ENCODE assay signal across 16 cellular contexts in the genomic region with DNA sequence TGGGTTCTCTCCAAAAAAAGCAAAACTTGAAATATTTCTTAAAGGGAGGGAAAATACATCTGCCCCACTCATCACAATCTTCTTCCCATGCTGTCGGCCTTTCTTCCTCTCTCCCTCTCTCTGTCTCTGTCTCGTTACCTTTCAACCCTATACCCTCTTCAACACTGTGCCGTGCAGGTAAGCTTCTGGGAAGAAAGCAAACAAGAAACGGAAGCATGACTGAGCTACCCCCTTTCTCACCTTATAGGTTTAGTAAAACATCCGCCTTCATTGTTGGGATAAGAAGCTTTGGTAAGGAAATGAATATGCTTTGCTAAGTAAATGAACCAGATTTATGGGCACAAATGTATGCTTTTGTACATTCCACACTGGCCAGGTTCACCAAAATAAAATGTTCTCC.
"Had no signal": no experiment of that assay in that cellular context is flagged by ENCODE, and none has a peak within 500 bp of the region (broad histone marks: within the 10 kb centered on the region; RNA-seq: fewer than 3 reads in every experiment).

No MANE protein-coding gene starts in this region.

- H3K9me3 Mint-ChIP-seq: activated naive CD4-positive, alpha-beta T cell treated with anti-CD3 and anti-CD28 coated beads, Interleukin-2, amount 50 U/mL, for 24 hours; memory B cell; naive thymus-derived CD8-positive, alpha-beta T cell; stimulated activated naive B cell treated with anti-CD40 and anti-IgM and Interleukin-4, amounts not matched to agents 10 μg/mL and 1 μg/mL and 100 μg/mL, for 72 hours had no signal

- H3K27me3 ChIP-seq: cardiac muscle cell, pancreas had no signal

- DNase-seq: activated CD4-positive, alpha-beta T cell treated with anti-CD3 and anti-CD28 coated beads for 1 hour; activated gamma-delta T cell; dorsolateral prefrontal cortex; erythroblast; foreskin melanocyte; glutamatergic neuron; naive thymus-derived CD8-positive, alpha-beta T cell; pancreas; spleen; stimulated activated naive B cell treated with anti-CD40 and anti-IgM and Interleukin-4, amounts not matched to agents 10 μg/mL and 1 μg/mL and 100 μg/mL, for 72 hours; T-helper 1 cell; T-helper 9 cell; upper lobe of right lung had no signal

- H3K36me3 Mint-ChIP-seq: activated naive CD4-positive, alpha-beta T cell treated with anti-CD3 and anti-CD28 coated beads, Interleukin-2, amount 50 U/mL, for 24 hours; memory B cell; naive thymus-derived CD8-positive, alpha-beta T cell; stimulated activated naive B cell treated with anti-CD40 and anti-IgM and Interleukin-4, amounts not matched to agents 10 μg/mL and 1 μg/mL and 100 μg/mL, for 72 hours had no signal

- H3K4me1 Mint-ChIP-seq: activated naive CD4-positive, alpha-beta T cell treated with anti-CD3 and anti-CD28 coated beads, Interleukin-2, amount 50 U/mL, for 24 hours; stimulated activated naive B cell treated with anti-CD40 and anti-IgM and Interleukin-4, amounts not matched to agents 10 μg/mL and 1 μg/mL and 100 μg/mL, for 72 hours had no signal

- ATAC-seq: naive thymus-derived CD8-positive, alpha-beta T cell; pancreas; stimulated activated naive B cell treated with anti-CD40 and anti-IgM and Interleukin-4, amounts not matched to agents 10 μg/mL and 1 μg/mL and 100 μg/mL, for 72 hours had no signal

- H3K9me3 ChIP-seq: pancreas, spleen, upper lobe of right lung had no signal

- H3K4me1 ChIP-seq: spleen, upper lobe of right lung had no signal

- H3K27ac Mint-ChIP-seq: activated naive CD4-positive, alpha-beta T cell treated with anti-CD3 and anti-CD28 coated beads, Interleukin-2, amount 50 U/mL, for 24 hours; memory B cell; naive thymus-derived CD8-positive, alpha-beta T cell; stimulated activated naive B cell treated with anti-CD40 and anti-IgM and Interleukin-4, amounts not matched to agents 10 μg/mL and 1 μg/mL and 100 μg/mL, for 72 hours had no signal

- H3K4me3 Mint-ChIP-seq: activated naive CD4-positive, alpha-beta T cell treated with anti-CD3 and anti-CD28 coated beads, Interleukin-2, amount 50 U/mL, for 24 hours; memory B cell; naive thymus-derived CD8-positive, alpha-beta T cell; stimulated activated naive B cell treated with anti-CD40 and anti-IgM and Interleukin-4, amounts not matched to agents 10 μg/mL and 1 μg/mL and 100 μg/mL, for 72 hours had no signal

- H3K4me3 ChIP-seq: cardiac muscle cell, dorsolateral prefrontal cortex, pancreas, spleen, upper lobe of right lung had no signal

- H3K27ac ChIP-seq: cardiac muscle cell, dorsolateral prefrontal cortex, pancreas, spleen, upper lobe of right lung had no signal

- H3K36me3 ChIP-seq: cardiac muscle cell, pancreas, spleen, upper lobe of right lung had no signal
